Comparison of ENCODE assay signal across 10 cellular contexts in genomic region chr7:100065452-100066186, GRCh38. TPM values are rescaled to one million over a fixed set of nuclear protein-coding genes. Genes with fewer than 3 reads are reported as not detected.
DNase-seq lines count a peak whose midpoint lies in the region; ATAC-seq and TF ChIP-seq lines count a peak whose summit lies in the region.
"Had no signal": no experiment of that assay in that cellular context is flagged by ENCODE, and none has a peak within 500 bp of the region (broad histone marks: within the 10 kb centered on the region; RNA-seq: fewer than 3 reads in every experiment).

No MANE protein-coding gene starts in this region.

- ATAC-seq in HG02642 (IDR thresholded peaks at IDR 0.05; ENCODE audit: poor library complexity, unreplicated experiment), result no peak

- H3K27ac ChIP-seq in hepatocyte (peak overlapping the region; percentile 56), stomach smooth muscle (ENCODE audit: low read length) (peak overlapping the region; percentile 90)

- H3K36me3 Mint-ChIP-seq in HFFc6 (ENCODE audit: low read depth), result peaks cover 45% of the 10 kb centered on the region

- H3K27me3 Mint-ChIP-seq in HFFc6 (ENCODE audit: insufficient read depth), result peaks cover 3% of the 10 kb centered on the region; the same call in 1 of the 2 replicates

- H4K20me1 ChIP-seq in hepatocyte (ENCODE audit: insufficient read depth, poor library complexity, severe bottlenecking), result no peaks in the 10 kb centered on the region

- peaks cover 4% of the 10 kb centered on the region for H3K79me2 ChIP-seq in hepatocyte

- WGBS in hepatocyte (ENCODE audit: low lambda C conversion rate, missing lambda C conversion rate), result 51% methylated on average over 8 of the region's 8 CpGs

- no peak overlapping the region for H3K4me3 Mint-ChIP-seq in HFFc6

- H3K27ac Mint-ChIP-seq in HFFc6, result peak overlapping the region; percentile 38; the same call in 1 of the 2 replicates

- H3K9me2 ChIP-seq in hepatocyte (replicated peaks; ENCODE audit: insufficient read depth), result no peaks in the 10 kb centered on the region

- peak overlapping the region; percentile 36 to 49 for H3K9ac ChIP-seq in stomach smooth muscle (ENCODE audit: low read length in 2 of 2)

- H3K4me1 ChIP-seq in hepatocyte (ENCODE audit: insufficient read depth) (no peaks in the 10 kb centered on the region), stomach smooth muscle (ENCODE audit: control insufficient read depth, insufficient read depth, low read length) (peaks cover 9% of the 10 kb centered on the region)

- DNase-seq in HFFc6, result peak; percentile 54
- DNase-seq in astrocyte of the spinal cord (ENCODE audit: low read depth, low spot score), result peak; percentile 62
- peak; percentile 60 for DNase-seq in hepatocyte (ENCODE audit: low spot score)
- no peak for DNase-seq in NCI-H1092 treated with DMSO at 0.1 percent for 48 hours (lab: John Stamatoyannopoulos, UW)
- no peak for DNase-seq in NCI-H2107 (lab: John Stamatoyannopoulos, UW)
- DNase-seq: activated CD4-positive, alpha-beta T cell treated with anti-CD3 and anti-CD28 coated beads for 1 hour; NCI-H2171; SHP77 had no signal

- H2AFZ ChIP-seq in hepatocyte, result no peak overlapping the region

- TF ChIP-seq CTCF in HFFc6 (IDR thresholded peaks at IDR 0.05), result no peak
- no peak for TF ChIP-seq CTCF in astrocyte of the spinal cord (IDR thresholded peaks at IDR 0.05; ENCODE audit: low read depth, low read length)
- TF ChIP-seq CTCF in hepatocyte (IDR thresholded peaks at IDR 0.05; ENCODE audit: poor library complexity), result no peak

- H3K9me3 Mint-ChIP-seq in HFFc6, result peaks cover 11% of the 10 kb centered on the region

- no peaks in the 10 kb centered on the region for H3K27me3 ChIP-seq in hepatocyte
- no peaks in the 10 kb centered on the region for H3K27me3 ChIP-seq in stomach smooth muscle (ENCODE audit: control insufficient read depth in 1 of 2, insufficient read depth in 2 of 2, low read length in 2 of 2)

- H3K36me3 ChIP-seq in hepatocyte (replicated peaks; ENCODE audit: insufficient read depth, low read depth) (peaks cover 2% of the 10 kb centered on the region), stomach smooth muscle (ENCODE audit: control insufficient read depth in 2 of 2, insufficient read depth in 2 of 2, low read length in 2 of 2) (peaks cover 25 to 32% of the 10 kb centered on the region in 2 donors)

- H3K4me2 ChIP-seq in hepatocyte, result no peak overlapping the region

- H3K9me3 ChIP-seq in hepatocyte (ENCODE audit: low read depth) (peaks cover 10% of the 10 kb centered on the region), stomach smooth muscle (ENCODE audit: control insufficient read depth in 2 of 2, low read length in 2 of 2) (peaks cover 2 to 4% of the 10 kb centered on the region in 2 donors)

- peaks cover 7% of the 10 kb centered on the region for H3K4me1 Mint-ChIP-seq in HFFc6 (ENCODE audit: low read depth)

- in situ Hi-C loops in astrocyte of the spinal cord (cut with HindIII; ENCODE audit: low sequenced_read_pairs), result no loop called here

- H3K4me3 ChIP-seq in astrocyte of the spinal cord (ENCODE audit: low read depth, low read length) (no peak overlapping the region), hepatocyte (no peak overlapping the region), stomach smooth muscle (ENCODE audit: low read length in 2 of 2) (no peak overlapping the region)

RNA-seq across cellular contexts. Expression of gene ZNF3, which starts 15.9 kb away (rescaled TPM):
- total RNA-seq in HFFc6 (2021; fragmentation: NEBNext Ultra II Directional; extraction: Animal tissue kit (Norgen Biotek cat#: 25700)), result 10 to 100 TPM; 16.5 to 19.4 (median 18.3) TPM
- 30.1 and 35.6 TPM in 2 replicates for total RNA-seq in hepatocyte
- polyA plus RNA-seq in hepatocyte, result 20.7 and 28.3 TPM in 2 replicates

RNA-seq across cellular contexts. Expression of gene ZSCAN21, which starts 16.0 kb away (rescaled TPM):
- 1 to 10 TPM; 8.2 to 9.8 (median 9.2) TPM for total RNA-seq in HFFc6 (2021; fragmentation: NEBNext Ultra II Directional; extraction: Animal tissue kit (Norgen Biotek cat#: 25700))
- 9.6 and 10.9 TPM in 2 replicates for total RNA-seq in hepatocyte
- polyA plus RNA-seq in hepatocyte, result 11.7 and 12.8 TPM in 2 replicates

RNA-seq across cellular contexts. Expression of gene COPS6, which starts 23.1 kb away (rescaled TPM):
- total RNA-seq in HFFc6 (2021; fragmentation: NEBNext Ultra II Directional; extraction: Animal tissue kit (Norgen Biotek cat#: 25700)), result 100 to 1,000 TPM; 253 to 334 (median 302) TPM
- total RNA-seq in hepatocyte, result 41.9 and 53.7 TPM in 2 replicates
- 161 and 163 TPM in 2 replicates for polyA plus RNA-seq in hepatocyte

RNA-seq across cellular contexts. Expression of gene MCM7, which starts 35.6 kb away (rescaled TPM):
- total RNA-seq in HFFc6 (2021; fragmentation: NEBNext Ultra II Directional; extraction: Animal tissue kit (Norgen Biotek cat#: 25700)), result 100 to 1,000 TPM in 5 of 6 experiments, 10 to 100 TPM in 1; 70.9 to 139 (median 124) TPM
- total RNA-seq in hepatocyte, result 39.0 and 42.1 TPM in 2 replicates
- 49.3 and 57.5 TPM in 2 replicates for polyA plus RNA-seq in hepatocyte

RNA-seq across cellular contexts. Expression of gene AP4M1, which starts 35.8 kb away (rescaled TPM):
- total RNA-seq in HFFc6 (2021; fragmentation: NEBNext Ultra II Directional; extraction: Animal tissue kit (Norgen Biotek cat#: 25700)), result 10 to 100 TPM; 20.2 to 24.5 (median 21.9) TPM
- total RNA-seq in hepatocyte, result 13.0 and 22.8 TPM in 2 replicates
- polyA plus RNA-seq in hepatocyte, result 17.4 and 22.0 TPM in 2 replicates

Comparison
In these comparisons a context has a peak if more than half of its experiments do, and no peak if none do; other contexts are left out.
1. DNase-seq: peak in HFFc6 (single experiment), astrocyte of the spinal cord (single experiment) and hepatocyte (single experiment); none in NCI-H1092 treated with DMSO at 0.1 percent for 48 hours (single experiment) and NCI-H2107 (single experiment).